In the genomic region with DNA sequence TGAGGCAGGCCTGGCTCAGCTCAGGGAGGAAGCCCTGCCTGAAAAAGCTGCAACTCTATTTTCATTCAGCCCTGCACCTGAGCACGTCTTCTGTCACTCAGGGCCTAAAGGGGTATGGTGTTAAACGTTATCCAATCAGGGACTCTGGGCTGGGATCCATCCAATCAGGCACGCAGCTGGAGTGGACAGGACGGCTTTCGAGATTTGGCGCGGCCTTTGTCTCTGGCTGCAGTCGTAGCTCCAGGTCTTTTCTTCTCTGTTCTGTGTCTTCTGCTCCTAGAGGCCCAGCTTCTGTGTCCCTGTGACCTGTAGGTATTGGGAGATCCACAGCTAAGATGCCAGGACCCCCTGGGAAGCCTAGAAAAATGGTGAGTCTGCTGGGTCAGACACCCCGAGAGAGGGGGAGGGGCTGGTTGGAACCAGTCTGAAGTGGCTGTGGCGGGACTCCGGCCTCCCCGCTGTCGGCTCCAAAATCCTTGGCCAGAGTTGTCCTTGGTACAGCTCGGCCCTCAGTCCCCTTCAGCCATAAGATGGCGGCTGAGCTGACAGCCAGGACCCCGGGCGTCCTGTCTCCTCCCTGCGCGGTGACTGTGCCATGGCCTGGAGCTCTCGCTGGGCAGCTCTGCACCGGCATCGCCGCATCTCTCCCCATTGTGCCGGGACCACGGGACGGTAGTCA, we compare ENCODE assay signal across 11 cellular contexts. TPM values are rescaled to one million over a fixed set of nuclear protein-coding genes. Genes with fewer than 3 reads are reported as not detected.
A peak's percentile ranks its signal among the peaks of the same experiment; 100 is the strongest.
DNase-seq lines count a peak whose midpoint lies in the region; ATAC-seq and TF ChIP-seq lines count a peak whose summit lies in the region.
"Had no signal": no experiment of that assay in that cellular context is flagged by ENCODE, and none has a peak within 500 bp of the region (broad histone marks: within the 10 kb centered on the region; RNA-seq: fewer than 3 reads in every experiment).

No MANE protein-coding gene starts in this region.

- no peak overlapping the region for H4K8ac ChIP-seq in trophoblast cell (ENCODE audit: low read depth, low read length)

- peak overlapping the region; percentile 15 for H3K9ac ChIP-seq in trophoblast cell (ENCODE audit: low read length)

- H3K18ac ChIP-seq in trophoblast cell (ENCODE audit: low read length), result no peak overlapping the region

- no peak overlapping the region for H2AFZ ChIP-seq in trophoblast cell (ENCODE audit: insufficient read depth, low read length, poor library complexity)

- H2AK5ac ChIP-seq in trophoblast cell (ENCODE audit: low read length), result no peak overlapping the region

- H3K4me1 ChIP-seq in trophoblast cell (ENCODE audit: control insufficient read depth in 1 of 2, insufficient read depth in 2 of 2, low read length in 2 of 2), result no peaks in the 10 kb centered on the region

- no peak overlapping the region for H2BK120ac ChIP-seq in trophoblast cell (ENCODE audit: insufficient read depth, low read length, poor library complexity)

- peaks cover 25% of the 10 kb centered on the region for H3K9me3 ChIP-seq in trophoblast cell (ENCODE audit: insufficient read depth, low read depth, low read length)

- intact Hi-C loops in CD14-positive monocyte (cut with micrococcal nuclease), result no loop called here

- peaks cover 21 to 77% (median 65%) of the 10 kb centered on the region in 7 donors for H3K9me3 Mint-ChIP-seq in CD14-positive monocyte

- peaks cover 2 to 4% of the 10 kb centered on the region in 2 donors for H3K36me3 Mint-ChIP-seq in CD14-positive monocyte

- peak; percentile 99 for ATAC-seq in SK-N-SH treated with all-trans-retinoic acid at 6 μM for 48 hours
- no peak for ATAC-seq in GM19455 (IDR thresholded peaks at IDR 0.05; ENCODE audit: unreplicated experiment)
- no peak for ATAC-seq in HG03139 (IDR thresholded peaks at IDR 0.05; ENCODE audit: unreplicated experiment)

- no CpG with 5 or more reads among the region's 26 CpGs for WGBS in trophoblast cell (ENCODE audit: extremely low coverage, insufficient coverage, insufficient read length)

- no peak overlapping the region for H3K23ac ChIP-seq in trophoblast cell (ENCODE audit: low read length)

- peaks cover 5% of the 10 kb centered on the region for H3K4me1 Mint-ChIP-seq in CD14-positive monocyte

- peak overlapping the region; percentile 20 to 79 for H3K4me3 Mint-ChIP-seq in CD14-positive monocyte

- H3K79me2 ChIP-seq in trophoblast cell (ENCODE audit: control insufficient read depth, insufficient read depth, low read length, poor library complexity), result no peaks in the 10 kb centered on the region

- no peak overlapping the region for H2BK12ac ChIP-seq in trophoblast cell (ENCODE audit: low read length)

- H3K36me3 ChIP-seq in trophoblast cell (ENCODE audit: control insufficient read depth in 1 of 2, insufficient read depth in 2 of 2, low read length in 2 of 2), result no peaks in the 10 kb centered on the region

- no peak overlapping the region for H4K91ac ChIP-seq in trophoblast cell (ENCODE audit: low read depth, low read length)

- H3K4me2 ChIP-seq in trophoblast cell (ENCODE audit: low read length), result peak overlapping the region; percentile 41

- DNase-seq in CD14-positive monocyte (ENCODE audit: low spot score) (no peak), fibroblast of mammary gland (ENCODE audit: low read depth) (peak; percentile 61), trophoblast cell (peak; percentile 59 to 66), MV-4-11 (lab: John Stamatoyannopoulos, UW) (no peak)
- DNase-seq in activated CD4-positive, alpha-beta T cell treated with anti-CD3 and anti-CD28 coated beads for 48 hours, result no peak
- DNase-seq: activated CD4-positive, CD25-positive, alpha-beta regulatory T cell; DND-41; H7 had no signal

- no peak overlapping the region for H3K4ac ChIP-seq in trophoblast cell (ENCODE audit: low read depth, low read length)

- H3K27ac ChIP-seq in trophoblast cell (ENCODE audit: low read depth, low read length), result no peak overlapping the region

- no peak overlapping the region for H2BK5ac ChIP-seq in trophoblast cell (ENCODE audit: low read depth, low read length, poor library complexity)

- no peaks in the 10 kb centered on the region for H3K27me3 ChIP-seq in trophoblast cell (ENCODE audit: insufficient read depth, low read length)

- H3K27ac Mint-ChIP-seq in CD14-positive monocyte, result no peak overlapping the region

- no peak overlapping the region for H3K14ac ChIP-seq in trophoblast cell (ENCODE audit: low read length)

- H3K27me3 Mint-ChIP-seq in CD14-positive monocyte (ENCODE audit: low read depth in 3 of 3), result peaks cover 34 to 47% (median 36%) of the 10 kb centered on the region in 3 donors

- TF ChIP-seq CTCF in CD14-positive monocyte (IDR thresholded peaks at IDR 0.05), result no peak
- no peak for TF ChIP-seq CTCF in fibroblast of mammary gland (conservative IDR thresholded peaks at IDR 0.05; ENCODE audit: control insufficient read depth, insufficient read depth, low read depth, low read length)

- H3K4me3 ChIP-seq in fibroblast of mammary gland (ENCODE audit: control insufficient read depth, low read depth, low read length), result peak overlapping the region; percentile 45
- peak overlapping the region; percentile 54 for H3K4me3 ChIP-seq in trophoblast cell (ENCODE audit: low read depth, low read length)

- H4K12ac ChIP-seq in trophoblast cell (ENCODE audit: low read depth, low read length), result no peak overlapping the region

- H3K79me1 ChIP-seq in trophoblast cell (ENCODE audit: low read length), result no peaks in the 10 kb centered on the region

TF ChIP-seq in SK-N-SH treated with all-trans-retinoic acid at 6 μM for 48 hours, 23 proteins besides CTCF, POLR2A, EP300 and RAD21:
- TF ChIP-seq ZFP3 (CRISPR knock-in tag; IDR thresholded peaks at IDR 0.05), result 0 out of 2 replicates have a peak, but pooled peaks have one; percentile 64
- TF ChIP-seq, protein P1, sequence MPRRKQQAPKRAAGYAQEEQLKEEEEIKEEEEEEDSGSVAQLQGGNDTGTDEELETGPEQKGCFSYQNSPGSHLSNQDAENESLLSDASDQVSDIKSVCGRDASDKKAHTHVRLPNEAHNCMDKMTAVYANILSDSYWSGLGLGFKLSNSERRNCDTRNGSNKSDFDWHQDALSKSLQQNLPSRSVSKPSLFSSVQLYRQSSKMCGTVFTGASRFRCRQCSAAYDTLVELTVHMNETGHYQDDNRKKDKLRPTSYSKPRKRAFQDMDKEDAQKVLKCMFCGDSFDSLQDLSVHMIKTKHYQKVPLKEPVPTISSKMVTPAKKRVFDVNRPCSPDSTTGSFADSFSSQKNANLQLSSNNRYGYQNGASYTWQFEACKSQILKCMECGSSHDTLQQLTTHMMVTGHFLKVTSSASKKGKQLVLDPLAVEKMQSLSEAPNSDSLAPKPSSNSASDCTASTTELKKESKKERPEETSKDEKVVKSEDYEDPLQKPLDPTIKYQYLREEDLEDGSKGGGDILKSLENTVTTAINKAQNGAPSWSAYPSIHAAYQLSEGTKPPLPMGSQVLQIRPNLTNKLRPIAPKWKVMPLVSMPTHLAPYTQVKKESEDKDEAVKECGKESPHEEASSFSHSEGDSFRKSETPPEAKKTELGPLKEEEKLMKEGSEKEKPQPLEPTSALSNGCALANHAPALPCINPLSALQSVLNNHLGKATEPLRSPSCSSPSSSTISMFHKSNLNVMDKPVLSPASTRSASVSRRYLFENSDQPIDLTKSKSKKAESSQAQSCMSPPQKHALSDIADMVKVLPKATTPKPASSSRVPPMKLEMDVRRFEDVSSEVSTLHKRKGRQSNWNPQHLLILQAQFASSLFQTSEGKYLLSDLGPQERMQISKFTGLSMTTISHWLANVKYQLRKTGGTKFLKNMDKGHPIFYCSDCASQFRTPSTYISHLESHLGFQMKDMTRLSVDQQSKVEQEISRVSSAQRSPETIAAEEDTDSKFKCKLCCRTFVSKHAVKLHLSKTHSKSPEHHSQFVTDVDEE (CRISPR knock-in tag; IDR thresholded peaks at IDR 0.05), result no peak

RNA-seq across cellular contexts. Expression of a gene that starts 11.7 kb away (rescaled TPM):
- polyA plus RNA-seq in CD14-positive monocyte, result 1 to 10 TPM; 1.5 to 1.6 TPM
- polyA plus RNA-seq in trophoblast cell (2013), result 1.3 and 1.4 TPM in 2 replicates

Comparison
In these comparisons a context has a peak if more than half of its experiments do, and no peak if none do; other contexts are left out.
1. DNase-seq: peak in fibroblast of mammary gland (single experiment) and trophoblast cell (2 of 2); none in CD14-positive monocyte (single experiment), activated CD4-positive, alpha-beta T cell treated with anti-CD3 and anti-CD28 coated beads for 48 hours (single experiment) and MV-4-11 (single experiment).